In the genomic region with DNA sequence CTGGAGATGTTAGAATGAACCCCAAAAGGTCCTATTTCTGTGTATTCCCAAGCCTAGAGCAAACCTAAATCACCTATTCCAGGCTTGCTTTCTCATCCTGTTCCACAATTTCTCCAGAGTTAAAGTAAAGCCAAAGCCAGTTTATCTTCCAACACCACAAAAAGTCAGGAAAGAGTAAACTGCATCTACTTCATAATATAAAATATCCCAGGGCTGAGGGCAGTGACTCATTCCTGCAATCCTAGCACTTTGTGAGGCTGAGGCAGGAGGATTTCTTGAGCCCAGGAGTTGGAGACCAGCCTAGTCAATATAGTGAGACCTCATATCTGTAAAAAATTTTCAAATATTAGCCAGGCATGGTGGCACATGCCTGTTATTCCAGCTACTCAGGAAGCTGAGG, we compare ENCODE assay signal across 25 cellular contexts.
DNase-seq lines count a peak whose midpoint lies in the region; FAIRE-seq and TF ChIP-seq lines count a peak whose summit lies in the region.
"Had no signal": no experiment of that assay in that cellular context is flagged by ENCODE, and none has a peak within 500 bp of the region (broad histone marks: within the 10 kb centered on the region; RNA-seq: fewer than 3 reads in every experiment).

No MANE protein-coding gene starts in this region.

- H3K9ac ChIP-seq in astrocyte (ENCODE audit: low read length), result no peak overlapping the region
- H3K9ac ChIP-seq in trophoblast cell (ENCODE audit: low read length), result no peak overlapping the region

- FAIRE-seq in RCC 7860 (lab: Jason Lieb, UNC), result peak; percentile 7
- FAIRE-seq in astrocyte (lab: Jason Lieb, UNC), result no peak
- FAIRE-seq: GM12892, GM19239 had no signal

- H3K18ac ChIP-seq in trophoblast cell (ENCODE audit: low read length), result no peak overlapping the region

- no peak overlapping the region for H2AK5ac ChIP-seq in trophoblast cell (ENCODE audit: low read length)

- peaks cover 13% of the 10 kb centered on the region for H3K36me3 Mint-ChIP-seq in astrocyte (ENCODE audit: low read depth, unreplicated experiment)
- no peaks in the 10 kb centered on the region for H3K36me3 Mint-ChIP-seq in activated CD4-positive, alpha-beta T cell treated with anti-CD3 and anti-CD28 coated beads, Interleukin-2, amount 10 ng/mL, durations not matched to agents 7 days and 5 days (ENCODE audit: low read depth)
- H3K36me3 Mint-ChIP-seq: CD14-positive monocyte; CD8-positive, alpha-beta memory T cell had no signal

- TF ChIP-seq CTCF in astrocyte (IDR thresholded peaks at IDR 0.05; ENCODE audit: insufficient read depth, low read depth, low read length), result no peak

- H3K4me3 ChIP-seq in astrocyte (ENCODE audit: insufficient read depth, low read depth, low read length) (no peak overlapping the region), trophoblast cell (ENCODE audit: low read depth, low read length) (no peak overlapping the region)
- H3K4me3 ChIP-seq: PC-9, SK-N-MC had no signal

- H2BK120ac ChIP-seq in trophoblast cell (ENCODE audit: insufficient read depth, low read length, poor library complexity), result peak overlapping the region; percentile 75

- H3K79me1 ChIP-seq in trophoblast cell (ENCODE audit: low read length), result peaks cover 5% of the 10 kb centered on the region

- peak overlapping the region; percentile 51 for H3K27ac Mint-ChIP-seq in astrocyte (ENCODE audit: unreplicated experiment)
- H3K27ac Mint-ChIP-seq in activated CD4-positive, alpha-beta T cell treated with anti-CD3 and anti-CD28 coated beads, Interleukin-2, amount 10 ng/mL, durations not matched to agents 7 days and 5 days, result no peak overlapping the region
- H3K27ac Mint-ChIP-seq: CD8-positive, alpha-beta memory T cell had no signal

- H3K4me2 ChIP-seq in astrocyte (ENCODE audit: low read length), result no peak overlapping the region
- H3K4me2 ChIP-seq in trophoblast cell (ENCODE audit: low read length), result no peak overlapping the region
- H3K4me2 ChIP-seq: PC-9 had no signal

- no peak overlapping the region for H3K4me3 Mint-ChIP-seq in astrocyte (ENCODE audit: unreplicated experiment)
- H3K4me3 Mint-ChIP-seq in activated CD4-positive, alpha-beta T cell treated with anti-CD3 and anti-CD28 coated beads, Interleukin-2, amount 10 ng/mL, durations not matched to agents 7 days and 5 days, result no peak overlapping the region
- H3K4me3 Mint-ChIP-seq: CD14-positive monocyte; CD8-positive, alpha-beta memory T cell had no signal

- H3K27me3 ChIP-seq in astrocyte (ENCODE audit: insufficient read depth, low read length), result no peaks in the 10 kb centered on the region
- H3K27me3 ChIP-seq in trophoblast cell (ENCODE audit: insufficient read depth, low read length), result no peaks in the 10 kb centered on the region
- H3K27me3 ChIP-seq: BE2C had no signal

- H2AFZ ChIP-seq in astrocyte (ENCODE audit: low read depth, low read length) (no peak overlapping the region), trophoblast cell (ENCODE audit: insufficient read depth, low read length, poor library complexity) (no peak overlapping the region)
- H2AFZ ChIP-seq: PC-9 had no signal

- H3K4me1 ChIP-seq in astrocyte (ENCODE audit: insufficient read depth, low read length) (peaks cover 8% of the 10 kb centered on the region), trophoblast cell (ENCODE audit: control insufficient read depth in 1 of 2, insufficient read depth in 2 of 2, low read length in 2 of 2) (peaks cover 3 to 4% of the 10 kb centered on the region in 2 experiments)
- H3K4me1 ChIP-seq: BE2C had no signal

- peaks cover 32% of the 10 kb centered on the region for H3K4me1 Mint-ChIP-seq in astrocyte (ENCODE audit: low read depth, unreplicated experiment)
- no peaks in the 10 kb centered on the region for H3K4me1 Mint-ChIP-seq in activated CD4-positive, alpha-beta T cell treated with anti-CD3 and anti-CD28 coated beads, Interleukin-2, amount 10 ng/mL, durations not matched to agents 7 days and 5 days

- H3K79me2 ChIP-seq in astrocyte (ENCODE audit: insufficient read depth, low read length) (no peaks in the 10 kb centered on the region), trophoblast cell (ENCODE audit: control insufficient read depth, insufficient read depth, low read length, poor library complexity) (no peaks in the 10 kb centered on the region)

- DNase-seq in HT1080 (ENCODE audit: low read depth) (peak; percentile 14), RCC 7860 (ENCODE audit: low spot score) (no peak), astrocyte (ENCODE audit: low read depth) (peak; percentile 27), trophoblast cell (peak in 1 of 2 donors; percentile 49), HUDEP-2 (lab: John Stamatoyannopoulos, UW; ENCODE audit: unreplicated experiment in 76 of 76) (no peak), NCI-H82 treated with DMSO at 0.1 percent for 48 hours (lab: John Stamatoyannopoulos, UW; ENCODE audit: unreplicated experiment) (no peak)
- no peak for DNase-seq in activated CD4-positive, alpha-beta T cell treated with anti-CD3 and anti-CD28 coated beads, Interleukin-2, amount 10 ng/mL, durations not matched to agents 7 days and 5 days
- DNase-seq: 8988T; ACHN; BE2C; CD8-positive, alpha-beta memory T cell; DMS79 treated with DMSO at 0.1 percent for 48 hours; HCEC 1CT; NCI-H1092 treated with DMSO at 0.1 percent for 48 hours; NCI-H1436; NCI-H187 treated with DMSO at 0.1 percent for 48 hours; NCI-H2107; NCI-H526; NCI-H82; PC-9; SHP77 treated with DMSO at 0.1 percent for 48 hours had no signal

- H3K9me3 ChIP-seq in astrocyte (ENCODE audit: insufficient read depth, low read depth, low read length) (no peaks in the 10 kb centered on the region), trophoblast cell (ENCODE audit: insufficient read depth, low read depth, low read length) (no peaks in the 10 kb centered on the region)
- H3K9me3 ChIP-seq: BE2C had no signal

- H3K27ac ChIP-seq in astrocyte (ENCODE audit: low read depth, low read length), result no peak overlapping the region
- peak overlapping the region; percentile 80 for H3K27ac ChIP-seq in trophoblast cell (ENCODE audit: low read depth, low read length)
- H3K27ac ChIP-seq: PC-9, SK-N-MC had no signal

- POLR2A ChIA-PET in activated CD4-positive, alpha-beta T cell treated with anti-CD3 and anti-CD28 coated beads, Interleukin-2, amount 10 ng/mL, durations not matched to agents 7 days and 5 days (lab: Charles Lee), result no interaction called here

- no peak overlapping the region for H3K23ac ChIP-seq in trophoblast cell (ENCODE audit: low read length)

- H2BK12ac ChIP-seq in trophoblast cell (ENCODE audit: low read length), result peak overlapping the region; percentile 74

- H2BK5ac ChIP-seq in trophoblast cell (ENCODE audit: low read depth, low read length, poor library complexity), result peak overlapping the region; percentile 74

- H3K4ac ChIP-seq in trophoblast cell (ENCODE audit: low read depth, low read length), result peak overlapping the region; percentile 49

- H3K9me3 Mint-ChIP-seq in astrocyte (ENCODE audit: unreplicated experiment), result peaks cover 18% of the 10 kb centered on the region
- H3K9me3 Mint-ChIP-seq in activated CD4-positive, alpha-beta T cell treated with anti-CD3 and anti-CD28 coated beads, Interleukin-2, amount 10 ng/mL, durations not matched to agents 7 days and 5 days, result no peaks in the 10 kb centered on the region

- peak overlapping the region; percentile 42 for H3K14ac ChIP-seq in trophoblast cell (ENCODE audit: low read length)

- peak overlapping the region; percentile 85 for H4K91ac ChIP-seq in trophoblast cell (ENCODE audit: low read depth, low read length)

- no peaks in the 10 kb centered on the region for H3K27me3 Mint-ChIP-seq in astrocyte (ENCODE audit: low read depth, unreplicated experiment)
- peaks cover 5% of the 10 kb centered on the region for H3K27me3 Mint-ChIP-seq in activated CD4-positive, alpha-beta T cell treated with anti-CD3 and anti-CD28 coated beads, Interleukin-2, amount 10 ng/mL, durations not matched to agents 7 days and 5 days

- no peaks in the 10 kb centered on the region for H3K36me3 ChIP-seq in astrocyte (ENCODE audit: insufficient read depth, low read length)
- H3K36me3 ChIP-seq in trophoblast cell (ENCODE audit: control insufficient read depth in 1 of 2, insufficient read depth in 2 of 2, low read length in 2 of 2), result peaks cover 0 to 2% of the 10 kb centered on the region in 2 experiments
- H3K36me3 ChIP-seq: BE2C had no signal

- no peak overlapping the region for H4K12ac ChIP-seq in trophoblast cell (ENCODE audit: low read depth, low read length)

- no peak overlapping the region for H4K8ac ChIP-seq in trophoblast cell (ENCODE audit: low read depth, low read length)

- H4K20me1 ChIP-seq in astrocyte (ENCODE audit: insufficient read depth, low read length), result no peaks in the 10 kb centered on the region

- CTCF ChIA-PET in activated CD4-positive, alpha-beta T cell treated with anti-CD3 and anti-CD28 coated beads, Interleukin-2, amount 10 ng/mL, durations not matched to agents 7 days and 5 days (lab: Charles Lee), result no interaction called here

Comparison
In these comparisons a context has a peak if more than half of its experiments do, and no peak if none do; other contexts are left out.
1. DNase-seq: peak in HT1080 (single experiment) and astrocyte (single experiment); none in RCC 7860 (single experiment), HUDEP-2 (0 of 76), activated CD4-positive, alpha-beta T cell treated with anti-CD3 and anti-CD28 coated beads, Interleukin-2, amount 10 ng/mL, durations not matched to agents 7 days and 5 days (single experiment) and NCI-H82 treated with DMSO at 0.1 percent for 48 hours (single experiment).